1 cellular context compared by ENCODE assay signal in genomic region chr2:235639885-235640284, GRCh38.
TF ChIP-seq lines count a peak whose summit lies in the region.

No MANE protein-coding gene starts in this region.

TF ChIP-seq in K562, 482 proteins besides CTCF, POLR2A, EP300 and RAD21 (continued from another document):
- TF ChIP-seq SRSF3 (IDR thresholded peaks at IDR 0.05; ENCODE audit: insufficient read depth, low read length) (no peak), ZNF592 (IDR thresholded peaks at IDR 0.05) (no peak), FOXA3 (CRISPR knock-in tag; conservative IDR thresholded peaks at IDR 0.05 in 1 of 2, IDR thresholded peaks at IDR 0.05 in 1 of 2) (peak in 1 of 2 experiments; percentile 83; a peak in 2 of 4 replicates), HES1 (IDR thresholded peaks at IDR 0.05; ENCODE audit: low read depth) (0 out of 2 replicates have a peak, but pooled peaks have one; percentile 21)
